ENCODE assay signal across 18 cellular contexts in genomic region chr20:3223937-3224680, GRCh38. TPM values are rescaled to one million over a fixed set of nuclear protein-coding genes. Genes with fewer than 3 reads are reported as not detected.
DNase-seq lines count a peak whose midpoint lies in the region; ATAC-seq and TF ChIP-seq lines count a peak whose summit lies in the region.
"Had no signal": no experiment of that assay in that cellular context is flagged by ENCODE, and none has a peak within 500 bp of the region (broad histone marks: within the 10 kb centered on the region; RNA-seq: fewer than 3 reads in every experiment).

No MANE protein-coding gene starts in this region.

- no peaks in the 10 kb centered on the region for H3K79me2 ChIP-seq in PC-3 (ENCODE audit: low read length)

- no peak overlapping the region for H3K4me3 Mint-ChIP-seq in CD4-positive, alpha-beta T cell
- H3K4me3 Mint-ChIP-seq in naive thymus-derived CD4-positive, alpha-beta T cell, result peak overlapping the region in 1 of 10 donors; percentile 69

- H3K36me3 ChIP-seq in PC-3 (ENCODE audit: low read depth, low read length), result peaks cover 15% of the 10 kb centered on the region; the same call in 1 of the 2 replicates
- peaks cover 0 to 17% (median 0%) of the 10 kb centered on the region in 3 experiments for H3K36me3 ChIP-seq in naive thymus-derived CD4-positive, alpha-beta T cell (ENCODE audit: control insufficient read depth in 2 of 3, insufficient read depth in 3 of 3, low read length in 3 of 3)
- no peaks in the 10 kb centered on the region for H3K36me3 ChIP-seq in prostate gland

- no peak overlapping the region for H2AFZ ChIP-seq in PC-3 (ENCODE audit: low read length)

- H3K9me3 ChIP-seq in CD4-positive, alpha-beta T cell (ENCODE audit: control insufficient read depth, low read length), result no peaks in the 10 kb centered on the region
- H3K9me3 ChIP-seq in PC-3 (ENCODE audit: low read length) (no peaks in the 10 kb centered on the region), prostate gland (no peaks in the 10 kb centered on the region)
- no peaks in the 10 kb centered on the region for H3K9me3 ChIP-seq in naive thymus-derived CD4-positive, alpha-beta T cell (ENCODE audit: control insufficient read depth in 2 of 3, low read length in 3 of 3)
- H3K9me3 ChIP-seq: stomach had no signal

- no peaks in the 10 kb centered on the region for H3K27me3 Mint-ChIP-seq in CD4-positive, alpha-beta T cell
- no peaks in the 10 kb centered on the region for H3K27me3 Mint-ChIP-seq in naive thymus-derived CD4-positive, alpha-beta T cell

- no peak overlapping the region for H3K27ac ChIP-seq in CD4-positive, alpha-beta T cell (ENCODE audit: low read depth, low read length)
- H3K27ac ChIP-seq in PC-3 (ENCODE audit: low read length) (peak overlapping the region; percentile 83), prostate gland (no peak overlapping the region)
- peak overlapping the region; percentile 55 for H3K27ac ChIP-seq in naive thymus-derived CD4-positive, alpha-beta T cell (ENCODE audit: low read depth, low read length)
- H3K27ac ChIP-seq: brain microvascular endothelial cell, stomach had no signal

- DNase-seq in NCI-H1105 (lab: John Stamatoyannopoulos, UW) (peak; percentile 31), NCI-H1105 treated with DMSO at 0.1 percent for 48 hours (lab: John Stamatoyannopoulos, UW) (no peak), PC-3 (no peak), prostate gland (ENCODE audit: low spot score) (no peak), kidney glomerular epithelial cell (lab: John Stamatoyannopoulos, UW) (no peak)
- no peak for DNase-seq in CD4-positive, alpha-beta T cell
- no peak for DNase-seq in naive thymus-derived CD4-positive, alpha-beta T cell
- DNase-seq: 8988T; activated gamma-delta T cell; AML-193; brain microvascular endothelial cell; effector CD8-positive, alpha-beta T cell; NCI-H2227 treated with DMSO at 0.1 percent for 48 hours; nucleus accumbens; stomach; T-helper 2 cell; trophoblast cell had no signal

- no peaks in the 10 kb centered on the region for H3K9me3 Mint-ChIP-seq in CD4-positive, alpha-beta T cell
- H3K9me3 Mint-ChIP-seq in naive thymus-derived CD4-positive, alpha-beta T cell, result no peaks in the 10 kb centered on the region

- peaks cover 5% of the 10 kb centered on the region for H3F3A ChIP-seq in PC-3 (ENCODE audit: low read length, unreplicated experiment)

- intact Hi-C loops in CD4-positive, alpha-beta T cell (cut with DNase I, micrococcal nuclease), result loop anchor here in 1 of 2 experiments (5.0 kb wide), 1 partner anchor 177 kb away; the partner anchor contains the start of gene MRPS26
- intact Hi-C loops in PC-3 (cut with micrococcal nuclease) (no loop called here), prostate gland (cut with DNase I) (no loop called here)
- intact Hi-C loops in naive thymus-derived CD4-positive, alpha-beta T cell (cut with micrococcal nuclease), result loop anchor here in 1 of 2 donors (2.0 to 5.0 kb wide), 2 partner anchors 15 to 183 kb away; partner anchors contain the start of genes DNAAF9 and SLC4A11

- peaks cover 20% of the 10 kb centered on the region for H3K4me1 Mint-ChIP-seq in CD4-positive, alpha-beta T cell (ENCODE audit: low read depth)
- H3K4me1 Mint-ChIP-seq in naive thymus-derived CD4-positive, alpha-beta T cell, result peaks cover 0 to 31% (median 16%) of the 10 kb centered on the region in 7 donors

- TF ChIP-seq CTCF in CD4-positive, alpha-beta T cell (IDR thresholded peaks at IDR 0.05), result no peak
- TF ChIP-seq CTCF in PC-3 (conservative IDR thresholded peaks at IDR 0.05; ENCODE audit: low read depth, low read length) (no peak), prostate gland (IDR thresholded peaks at IDR 0.05) (no peak)

- H3K27me3 ChIP-seq in CD4-positive, alpha-beta T cell (ENCODE audit: control insufficient read depth, insufficient read depth, low read length), result no peaks in the 10 kb centered on the region
- H3K27me3 ChIP-seq in PC-3 (ENCODE audit: low read length), result no peaks in the 10 kb centered on the region
- no peaks in the 10 kb centered on the region for H3K27me3 ChIP-seq in naive thymus-derived CD4-positive, alpha-beta T cell (ENCODE audit: control insufficient read depth in 2 of 2, insufficient read depth in 2 of 2, low read length in 2 of 2)
- no peaks in the 10 kb centered on the region for H3K27me3 ChIP-seq in prostate gland (replicated peaks; ENCODE audit: insufficient read depth)
- H3K27me3 ChIP-seq: brain microvascular endothelial cell, stomach had no signal

- peak overlapping the region; percentile 93 for H3K27ac Mint-ChIP-seq in CD4-positive, alpha-beta T cell
- H3K27ac Mint-ChIP-seq in naive thymus-derived CD4-positive, alpha-beta T cell, result peak overlapping the region in 7 of 9 donors; percentile 25 to 94 (median 82)

- WGBS in prostate gland, result 60% methylated on average over 22 of the region's 24 CpGs

- peak overlapping the region; percentile 80 for H3K4me2 ChIP-seq in PC-3 (ENCODE audit: low read length)

- H3K9ac ChIP-seq in PC-3 (ENCODE audit: low read length), result peak overlapping the region; percentile 49

- no peaks in the 10 kb centered on the region for H4K20me1 ChIP-seq in PC-3 (ENCODE audit: low read length)

- POLR2A ChIA-PET in CD4-positive, alpha-beta T cell (lab: Charles Lee), result interaction anchor here (0.9 to 2.8 kb wide), 5 partner anchors 15 to 93 kb away, joined by 3 to 23 read pairs (median 5); partner anchors contain the start of genes ITPA and SLC4A11
- POLR2A ChIA-PET in PC-3 (lab: Charles Lee; ENCODE audit: unreplicated experiment), result interaction anchor here (2.7 kb wide), 1 partner anchor 15 kb away, joined by 18 read pairs; the partner anchor contains the start of gene SLC4A11
- POLR2A ChIA-PET in naive thymus-derived CD4-positive, alpha-beta T cell (lab: Charles Lee), result interaction anchor here (1.0 to 1.3 kb wide), 4 partner anchors 15 to 179 kb away, joined by 3 to 5 read pairs (median 4); partner anchors contain the start of genes ITPA and SLC4A11

- no peak for TF ChIP-seq POLR2A in prostate gland (IDR thresholded peaks at IDR 0.05)

- ATAC-seq in CD4-positive, alpha-beta T cell (ENCODE audit: poor library complexity), result no peak
- ATAC-seq in PC-3 (no peak), GM18517 (IDR thresholded peaks at IDR 0.05; ENCODE audit: unreplicated experiment) (no peak)
- no peak for ATAC-seq in naive thymus-derived CD4-positive, alpha-beta T cell

- H3K4me1 ChIP-seq in PC-3 (ENCODE audit: insufficient read depth, low read length) (peaks cover 51% of the 10 kb centered on the region), prostate gland (replicated peaks) (peaks cover 7% of the 10 kb centered on the region)
- peaks cover 0 to 18% of the 10 kb centered on the region in 2 donors for H3K4me1 ChIP-seq in naive thymus-derived CD4-positive, alpha-beta T cell (ENCODE audit: control insufficient read depth in 2 of 2, insufficient read depth in 2 of 2, low read length in 2 of 2)

- H3K9me2 ChIP-seq in PC-3 (replicated peaks; ENCODE audit: low read length), result no peaks in the 10 kb centered on the region

- H3K36me3 Mint-ChIP-seq in CD4-positive, alpha-beta T cell (ENCODE audit: low read depth), result peaks cover 33% of the 10 kb centered on the region
- peaks cover 0 to 14% (median 7%) of the 10 kb centered on the region in 5 donors for H3K36me3 Mint-ChIP-seq in naive thymus-derived CD4-positive, alpha-beta T cell

- CTCF ChIA-PET in CD4-positive, alpha-beta T cell (lab: Charles Lee), result interaction anchor here (0.6 kb wide), 1 partner anchor 23 kb away, joined by 4 read pairs; no protein-coding TSS in a partner anchor
- CTCF ChIA-PET in PC-3 (lab: Charles Lee), result interaction anchor here (1.0 kb wide), 1 partner anchor 26 kb away, joined by 3 read pairs; no protein-coding TSS in a partner anchor
- CTCF ChIA-PET in naive thymus-derived CD4-positive, alpha-beta T cell (lab: Charles Lee), result interaction anchor here (1.5 kb wide), 1 partner anchor 92 kb away, joined by 7 read pairs; no protein-coding TSS in a partner anchor

- BruUV-seq in PC-3 (replicated peaks; lab: Mats Ljungman, UMichigan), result no TSS peak

- H3K4me3 ChIP-seq in PC-3 (ENCODE audit: low read length) (no peak overlapping the region), prostate gland (no peak overlapping the region)
- H3K4me3 ChIP-seq in naive thymus-derived CD4-positive, alpha-beta T cell (ENCODE audit: low read length), result no peak overlapping the region
- H3K4me3 ChIP-seq: stomach had no signal

RNA-seq across cellular contexts. Expression of gene ITPA, which starts 14.8 kb away (rescaled TPM):
- 10 to 100 TPM; 17.8 to 19.5 TPM for total RNA-seq in CD4-positive, alpha-beta T cell
- total RNA-seq in PC-3 (2014; rRNA removed), result 117 and 121 TPM in 2 replicates
- 10 to 100 TPM; 37.7 to 71.2 (median 43.5) TPM for total RNA-seq in naive thymus-derived CD4-positive, alpha-beta T cell
- 10 to 100 TPM; 50.1 to 62.3 TPM for polyA plus RNA-seq in naive thymus-derived CD4-positive, alpha-beta T cell
- 10 to 100 TPM; 43.9 to 48.0 TPM for total RNA-seq in prostate gland

RNA-seq across cellular contexts. Expression of gene SLC4A11, which starts 14.9 kb away (rescaled TPM):
- under 1 TPM; 0.08 to 0.60 TPM for total RNA-seq in CD4-positive, alpha-beta T cell
- total RNA-seq in PC-3 (2014; rRNA removed) (23.7 and 26.8 TPM in 2 replicates), prostate gland (10 to 100 TPM in 1 of 2 donors, 1 to 10 TPM in 1; 9.2 to 12.7 TPM)
- total RNA-seq in naive thymus-derived CD4-positive, alpha-beta T cell, result 1 to 10 TPM in 2 of 5 experiments, under 1 TPM in 2, not detected in 1; 0.19 to 1.5 (median 0.93) TPM
- not detected for polyA plus RNA-seq in naive thymus-derived CD4-positive, alpha-beta T cell

RNA-seq across cellular contexts. Expression of gene DDRGK1, which starts 19.6 kb away (rescaled TPM):
- 10 to 100 TPM; 40.7 to 43.4 TPM for total RNA-seq in CD4-positive, alpha-beta T cell
- total RNA-seq in PC-3 (2014; rRNA removed), result 97.7 and 122 TPM in 2 replicates
- 10 to 100 TPM; 39.4 to 60.3 (median 46.6) TPM for total RNA-seq in naive thymus-derived CD4-positive, alpha-beta T cell
- polyA plus RNA-seq in naive thymus-derived CD4-positive, alpha-beta T cell, result 10 to 100 TPM; 40.6 to 58.0 TPM
- total RNA-seq in prostate gland, result 100 to 1,000 TPM in 1 of 2 donors, 10 to 100 TPM in 1; 87.5 to 126 TPM

RNA-seq across cellular contexts. Expression of gene LZTS3, which starts 50.8 kb away (rescaled TPM):
- total RNA-seq in CD4-positive, alpha-beta T cell, result 10 to 100 TPM; 22.2 to 22.4 TPM
- total RNA-seq in PC-3 (2014; rRNA removed) (6.4 and 8.9 TPM in 2 replicates), prostate gland (10 to 100 TPM; 23.7 to 29.1 TPM)
- total RNA-seq in naive thymus-derived CD4-positive, alpha-beta T cell, result 10 to 100 TPM in 4 of 5 experiments, under 1 TPM in 1; 0.73 to 34.6 (median 22.0) TPM
- polyA plus RNA-seq in naive thymus-derived CD4-positive, alpha-beta T cell, result 1 to 10 TPM; 4.4 to 4.8 TPM

Comparison
In these comparisons a context has a peak if more than half of its experiments do, and no peak if none do; other contexts are left out.
1. H3K27ac ChIP-seq: peak in PC-3 (single experiment) and naive thymus-derived CD4-positive, alpha-beta T cell (single experiment); none in CD4-positive, alpha-beta T cell (single experiment) and prostate gland (0 of 2).